ENCODE assay signal across 23 cellular contexts in genomic region chr15:96243701-96244100, GRCh38.
"Had no signal": no experiment of that assay in that cellular context is flagged by ENCODE, and none has a peak within 500 bp of the region (broad histone marks: within the 10 kb centered on the region; RNA-seq: fewer than 3 reads in every experiment).

No MANE protein-coding gene starts in this region.

- DNase-seq: activated CD4-positive, alpha-beta T cell treated with anti-CD3 and anti-CD28 coated beads, Interleukin-2, amount 10 ng/mL, durations not matched to agents 24 days and 14 days; activated CD8-positive, alpha-beta T cell treated with anti-CD3 and anti-CD28 coated beads for 36 hours; activated naive CD4-positive, alpha-beta T cell; activated naive CD8-positive, alpha-beta T cell treated with anti-CD3 and anti-CD28 coated beads for 36 hours; activated T-cell treated with anti-CD3 and anti-CD28 coated beads, Interleukin-2, amount 50 U/mL, for 1 hour; amygdala; body of pancreas; effector memory CD8-positive, alpha-beta T cell; heart left ventricle; mucosa of descending colon; naive thymus-derived CD4-positive, alpha-beta T cell; stimulated activated CD4-positive, alpha-beta T cell treated with anti-CD3 and anti-CD28 coated beads, Interleukin-15, amount 100 ng/mL, for 24 hours; stimulated activated CD4-positive, alpha-beta T cell treated with anti-CD3 and anti-CD28 coated beads, Interleukin-4, amount 100 ng/mL, for 24 hours; testis; upper lobe of right lung had no signal

- H2AFZ ChIP-seq: neural progenitor cell had no signal

- H3K4me3 Mint-ChIP-seq: activated CD4-positive, alpha-beta T cell treated with anti-CD3 and anti-CD28 coated beads, Interleukin-2, amount 10 ng/mL, durations not matched to agents 24 days and 14 days; activated CD8-positive, alpha-beta T cell treated with anti-CD3 and anti-CD28 coated beads for 36 hours; activated naive CD8-positive, alpha-beta T cell treated with anti-CD3 and anti-CD28 coated beads for 36 hours; activated T-helper 17 cell treated with anti-CD3 and anti-CD28 coated beads, Interleukin-2, amount 50 U/mL, for 72 hours; effector memory CD8-positive, alpha-beta T cell; memory B cell; naive thymus-derived CD4-positive, alpha-beta T cell; neural progenitor cell; stimulated activated effector memory CD8-positive, alpha-beta T cell treated with anti-CD3 and anti-CD28 coated beads, Interleukin-12 subunit alpha, Interleukin-12 subunit beta, amount 100 ng/mL, for 72 hours had no signal

- H3K9ac ChIP-seq: neural progenitor cell had no signal

- H3K27ac ChIP-seq: body of pancreas, gastroesophageal sphincter, heart left ventricle, neural progenitor cell, right atrium auricular region, skin epidermis, testis, upper lobe of right lung had no signal

- ATAC-seq: activated CD8-positive, alpha-beta T cell treated with anti-CD3 and anti-CD28 coated beads for 36 hours; activated T-helper 17 cell treated with anti-CD3 and anti-CD28 coated beads, Interleukin-2, amount 50 U/mL, for 72 hours; body of pancreas; effector memory CD8-positive, alpha-beta T cell; gastroesophageal sphincter; heart left ventricle; mucosa of descending colon; naive thymus-derived CD4-positive, alpha-beta T cell; stimulated activated effector memory CD8-positive, alpha-beta T cell treated with anti-CD3 and anti-CD28 coated beads, Interleukin-12 subunit alpha, Interleukin-12 subunit beta, amount 100 ng/mL, for 72 hours; upper lobe of right lung had no signal

- H3K4me1 ChIP-seq: body of pancreas, gastroesophageal sphincter, heart left ventricle, right atrium auricular region, testis, upper lobe of right lung had no signal

- H3K36me3 ChIP-seq: gastroesophageal sphincter, heart left ventricle, neural progenitor cell, right atrium auricular region, upper lobe of right lung had no signal

- H3K4me2 ChIP-seq: neural progenitor cell had no signal

- H3K27ac Mint-ChIP-seq: activated CD4-positive, alpha-beta T cell treated with anti-CD3 and anti-CD28 coated beads, Interleukin-2, amount 10 ng/mL, durations not matched to agents 24 days and 14 days; activated CD8-positive, alpha-beta T cell treated with anti-CD3 and anti-CD28 coated beads for 36 hours; activated naive CD8-positive, alpha-beta T cell treated with anti-CD3 and anti-CD28 coated beads for 36 hours; activated T-helper 17 cell treated with anti-CD3 and anti-CD28 coated beads, Interleukin-2, amount 50 U/mL, for 72 hours; effector memory CD8-positive, alpha-beta T cell; memory B cell; naive thymus-derived CD4-positive, alpha-beta T cell; neural progenitor cell; progenitor cell of endocrine pancreas; stimulated activated effector memory CD8-positive, alpha-beta T cell treated with anti-CD3 and anti-CD28 coated beads, Interleukin-12 subunit alpha, Interleukin-12 subunit beta, amount 100 ng/mL, for 72 hours had no signal

- H3K4me1 Mint-ChIP-seq: activated CD4-positive, alpha-beta T cell treated with anti-CD3 and anti-CD28 coated beads, Interleukin-2, amount 10 ng/mL, durations not matched to agents 24 days and 14 days; activated naive CD8-positive, alpha-beta T cell treated with anti-CD3 and anti-CD28 coated beads for 36 hours; activated T-helper 17 cell treated with anti-CD3 and anti-CD28 coated beads, Interleukin-2, amount 50 U/mL, for 72 hours; memory B cell; naive thymus-derived CD4-positive, alpha-beta T cell; stimulated activated effector memory CD8-positive, alpha-beta T cell treated with anti-CD3 and anti-CD28 coated beads, Interleukin-12 subunit alpha, Interleukin-12 subunit beta, amount 100 ng/mL, for 72 hours had no signal

- H3K4me3 ChIP-seq: body of pancreas, gastroesophageal sphincter, heart left ventricle, mucosa of descending colon, neural progenitor cell, right atrium auricular region, skin epidermis, testis, upper lobe of right lung had no signal

- H3K27me3 Mint-ChIP-seq: activated CD4-positive, alpha-beta T cell treated with anti-CD3 and anti-CD28 coated beads, Interleukin-2, amount 10 ng/mL, durations not matched to agents 24 days and 14 days; memory B cell; progenitor cell of endocrine pancreas had no signal

- H3K36me3 Mint-ChIP-seq: activated naive CD8-positive, alpha-beta T cell treated with anti-CD3 and anti-CD28 coated beads for 36 hours; memory B cell; stimulated activated effector memory CD8-positive, alpha-beta T cell treated with anti-CD3 and anti-CD28 coated beads, Interleukin-12 subunit alpha, Interleukin-12 subunit beta, amount 100 ng/mL, for 72 hours had no signal

- H3K9me3 ChIP-seq: body of pancreas, gastroesophageal sphincter, mucosa of descending colon, testis, upper lobe of right lung had no signal

- H3K27me3 ChIP-seq: body of pancreas, gastroesophageal sphincter, heart left ventricle, neural progenitor cell, right atrium auricular region, testis, upper lobe of right lung had no signal
